ENCODE assay signal across 11 cellular contexts in genomic region chr15:68275165-68275746, GRCh38. TPM values are rescaled to one million over a fixed set of nuclear protein-coding genes. Genes with fewer than 3 reads are reported as not detected.
DNase-seq lines count a peak whose midpoint lies in the region; ATAC-seq and TF ChIP-seq lines count a peak whose summit lies in the region.
"Had no signal": no experiment of that assay in that cellular context is flagged by ENCODE, and none has a peak within 500 bp of the region (broad histone marks: within the 10 kb centered on the region; RNA-seq: fewer than 3 reads in every experiment).

No MANE protein-coding gene starts in this region.

- CTCF ChIA-PET in activated CD8-positive, alpha-beta T cell treated with anti-CD3 and anti-CD28 coated beads, Interleukin-2, amount 10 ng/mL, durations not matched to agents 7 days and 5 days (lab: Charles Lee), result interaction anchor here (4.6 to 6.2 kb wide), 2 partner anchors 18 to 22 kb away, joined by 23 to 37 read pairs; no protein-coding TSS in a partner anchor

- no peaks in the 10 kb centered on the region for H3K36me3 Mint-ChIP-seq in neural progenitor cell
- H3K36me3 Mint-ChIP-seq in activated CD8-positive, alpha-beta T cell treated with anti-CD3 and anti-CD28 coated beads, Interleukin-2, amount 10 ng/mL, durations not matched to agents 7 days and 5 days (ENCODE audit: low read depth), result peaks cover 16% of the 10 kb centered on the region

- H4K20me1 ChIP-seq in neural progenitor cell (ENCODE audit: low read depth), result peaks cover 19% of the 10 kb centered on the region

- H3K27me3 Mint-ChIP-seq in neural progenitor cell (ENCODE audit: insufficient read depth, low read depth), result peaks cover 4% of the 10 kb centered on the region
- peaks cover 2% of the 10 kb centered on the region for H3K27me3 Mint-ChIP-seq in activated CD8-positive, alpha-beta T cell treated with anti-CD3 and anti-CD28 coated beads, Interleukin-2, amount 10 ng/mL, durations not matched to agents 7 days and 5 days (ENCODE audit: low read depth)
- H3K27me3 Mint-ChIP-seq: central memory CD8-positive, alpha-beta T cell had no signal

- DNase-seq in NCI-H2029 (lab: John Stamatoyannopoulos, UW), result peak; percentile 71
- DNase-seq in esophagus muscularis mucosa (ENCODE audit: extremely low spot score), result no peak
- DNase-seq in neural progenitor cell (ENCODE audit: low spot score), result no peak
- DNase-seq in activated naive CD4-positive, alpha-beta T cell treated with anti-CD3 and anti-CD28 coated beads, Interleukin-2, amount 50 U/mL, for 16 hours, result no peak
- DNase-seq in activated CD8-positive, alpha-beta T cell treated with anti-CD3 and anti-CD28 coated beads, Interleukin-2, amount 10 ng/mL, durations not matched to agents 7 days and 5 days, result no peak
- DNase-seq: foreskin melanocyte, NCI-H1436 treated with DMSO at 0.1 percent for 48 hours had no signal

- H2AFZ ChIP-seq in neural progenitor cell (replicated peaks), result no peak overlapping the region

- H3K27ac ChIP-seq in C4-2B (peak overlapping the region; percentile 48; the same call in 1 of the 2 replicates), esophagus muscularis mucosa (replicated peaks in 1 of 4) (peak overlapping the region; percentile 96 to 99 (median 98)), neural progenitor cell (no peak overlapping the region)

- H3K9me3 ChIP-seq in esophagus muscularis mucosa, result no peaks in the 10 kb centered on the region
- H3K9me3 ChIP-seq in neural progenitor cell (ENCODE audit: low read depth), result no peaks in the 10 kb centered on the region

- H3K27me3 ChIP-seq in esophagus muscularis mucosa, result no peaks in the 10 kb centered on the region
- H3K27me3 ChIP-seq in neural progenitor cell, result no peaks in the 10 kb centered on the region

- H3K36me3 ChIP-seq in esophagus muscularis mucosa (no peaks in the 10 kb centered on the region), neural progenitor cell (no peaks in the 10 kb centered on the region)

- H3K9ac ChIP-seq in neural progenitor cell, result no peak overlapping the region

- H3K4me1 ChIP-seq in esophagus muscularis mucosa (peaks cover 35 to 62% (median 58%) of the 10 kb centered on the region in 4 donors), neural progenitor cell (peaks cover 31% of the 10 kb centered on the region)

- peaks cover 51% of the 10 kb centered on the region for H3K4me1 Mint-ChIP-seq in neural progenitor cell
- H3K4me1 Mint-ChIP-seq in activated CD8-positive, alpha-beta T cell treated with anti-CD3 and anti-CD28 coated beads, Interleukin-2, amount 10 ng/mL, durations not matched to agents 7 days and 5 days (ENCODE audit: low read depth), result peaks cover 21% of the 10 kb centered on the region

- TF ChIP-seq POLR2A in esophagus muscularis mucosa (IDR thresholded peaks at IDR 0.05; ENCODE audit: low read depth), result no peak

- H3K79me2 ChIP-seq in neural progenitor cell (ENCODE audit: low read depth), result peaks cover 23% of the 10 kb centered on the region

- no peak overlapping the region for H3K4me2 ChIP-seq in neural progenitor cell

- TF ChIP-seq CTCF in C4-2B (conservative IDR thresholded peaks at IDR 0.05), result no peak
- no peak for TF ChIP-seq CTCF in esophagus muscularis mucosa (IDR thresholded peaks at IDR 0.05)
- no peak for TF ChIP-seq CTCF in neural progenitor cell (IDR thresholded peaks at IDR 0.05)

- WGBS in esophagus muscularis mucosa, result 73% methylated on average over 3 of the region's 3 CpGs

- H3K27ac Mint-ChIP-seq in neural progenitor cell, result no peak overlapping the region
- H3K27ac Mint-ChIP-seq in activated CD8-positive, alpha-beta T cell treated with anti-CD3 and anti-CD28 coated beads, Interleukin-2, amount 10 ng/mL, durations not matched to agents 7 days and 5 days, result no peak overlapping the region

- H3K9me3 Mint-ChIP-seq in neural progenitor cell, result no peaks in the 10 kb centered on the region
- no peaks in the 10 kb centered on the region for H3K9me3 Mint-ChIP-seq in activated CD8-positive, alpha-beta T cell treated with anti-CD3 and anti-CD28 coated beads, Interleukin-2, amount 10 ng/mL, durations not matched to agents 7 days and 5 days (ENCODE audit: insufficient read depth)
- H3K9me3 Mint-ChIP-seq: central memory CD8-positive, alpha-beta T cell had no signal

- H3K4me3 Mint-ChIP-seq in neural progenitor cell, result peak overlapping the region; percentile 41
- no peak overlapping the region for H3K4me3 Mint-ChIP-seq in activated CD8-positive, alpha-beta T cell treated with anti-CD3 and anti-CD28 coated beads, Interleukin-2, amount 10 ng/mL, durations not matched to agents 7 days and 5 days
- H3K4me3 Mint-ChIP-seq: central memory CD8-positive, alpha-beta T cell had no signal

- ATAC-seq in HG03571 (IDR thresholded peaks at IDR 0.05; ENCODE audit: unreplicated experiment) (no peak), HG02678 (IDR thresholded peaks at IDR 0.05; ENCODE audit: unreplicated experiment) (no peak)
- no peak for ATAC-seq in activated CD8-positive, alpha-beta T cell treated with anti-CD3 and anti-CD28 coated beads, Interleukin-2, amount 10 ng/mL, durations not matched to agents 7 days and 5 days

- peaks cover 31% of the 10 kb centered on the region for H3F3A ChIP-seq in neural progenitor cell (ENCODE audit: low read depth)

- POLR2A ChIA-PET in activated CD8-positive, alpha-beta T cell treated with anti-CD3 and anti-CD28 coated beads, Interleukin-2, amount 10 ng/mL, durations not matched to agents 7 days and 5 days (lab: Charles Lee), result no interaction called here

- no peak overlapping the region for H3K4me3 ChIP-seq in esophagus muscularis mucosa
- no peak overlapping the region for H3K4me3 ChIP-seq in neural progenitor cell

- intact Hi-C loops in esophagus muscularis mucosa (cut with DNase I), result no loop called here

- TF ChIP-seq EP300 in esophagus muscularis mucosa (IDR thresholded peaks at IDR 0.05), result no peak

RNA-seq across cellular contexts. Expression of gene FEM1B, which starts 2.3 kb away (rescaled TPM):
- total RNA-seq in esophagus muscularis mucosa (10 to 100 TPM; 53.1 to 71.5 (median 56.5) TPM), neural progenitor cell (ENCODE audit: low replicate concordance) (57.2 and 80.0 TPM in 2 replicates)
- 10 to 100 TPM; 45.1 to 50.7 TPM for total RNA-seq in activated CD8-positive, alpha-beta T cell treated with anti-CD3 and anti-CD28 coated beads, Interleukin-2, amount 10 ng/mL, durations not matched to agents 7 days and 5 days

RNA-seq across cellular contexts. Expression of gene CLN6, which starts 45.7 kb away (rescaled TPM):
- total RNA-seq in esophagus muscularis mucosa (10 to 100 TPM; 13.4 to 18.2 (median 16.1) TPM), neural progenitor cell (ENCODE audit: low replicate concordance) (24.4 and 41.9 TPM in 2 replicates)
- 10 to 100 TPM; 64.5 to 69.7 TPM for total RNA-seq in activated CD8-positive, alpha-beta T cell treated with anti-CD3 and anti-CD28 coated beads, Interleukin-2, amount 10 ng/mL, durations not matched to agents 7 days and 5 days
